Comparison of ENCODE assay signal across 1 cellular context in genomic region chr17:82450357-82451106, GRCh38.
TF ChIP-seq lines count a peak whose summit lies in the region.

CYBC1 (minus strand) TSS chr17:82450752; CDS start chr17:82449254, 1,498 bp downstream.

TF ChIP-seq in HepG2, 621 proteins besides CTCF, POLR2A, EP300 and RAD21 (continued from another document and continues in another):
- TF ChIP-seq NFKB2 (CRISPR knock-in tag; IDR thresholded peaks at IDR 0.05; ENCODE audit: borderline replicate concordance) (0 out of 2 replicates have a peak, but pooled peaks have one; percentile 59), SPEN (CRISPR knock-in tag; IDR thresholded peaks at IDR 0.05; ENCODE audit: low read depth) (peak; percentile 88), KLF6 (CRISPR knock-in tag; IDR thresholded peaks at IDR 0.05) (peak; percentile 75; the same call in 1 of the 2 replicates), ARID5B (CRISPR knock-in tag; IDR thresholded peaks at IDR 0.05) (peak; percentile 26; the same call in 1 of the 2 replicates), NFRKB (IDR thresholded peaks at IDR 0.05) (no peak), TOE1 (CRISPR knock-in tag; IDR thresholded peaks at IDR 0.05) (no peak), ZNF20 (CRISPR knock-in tag; IDR thresholded peaks at IDR 0.05) (no peak), THAP11 (CRISPR knock-in tag; IDR thresholded peaks at IDR 0.05) (peak; percentile 87), NPAS2 (CRISPR knock-in tag; IDR thresholded peaks at IDR 0.05; ENCODE audit: borderline replicate concordance) (no peak), SRY (CRISPR knock-in tag; IDR thresholded peaks at IDR 0.05) (peak; percentile 87), ZNF878 (CRISPR knock-in tag; IDR thresholded peaks at IDR 0.05) (no peak; the same call in 1 of the 2 replicates), PHF5A (CRISPR knock-in tag; IDR thresholded peaks at IDR 0.05; ENCODE audit: low read depth, unreplicated experiment) (peak; percentile 28), MTF2 (CRISPR knock-in tag; IDR thresholded peaks at IDR 0.05; ENCODE audit: borderline replicate concordance) (peak; percentile 90), ZNF337 (CRISPR knock-in tag; IDR thresholded peaks at IDR 0.05; ENCODE audit: borderline replicate concordance, low read depth) (0 out of 2 replicates have a peak, but pooled peaks have one; percentile 33), ZNF121 (CRISPR knock-in tag; IDR thresholded peaks at IDR 0.05) (no peak), ZNF7 (CRISPR knock-in tag; IDR thresholded peaks at IDR 0.05) (no peak), GPBP1L1 (CRISPR knock-in tag; IDR thresholded peaks at IDR 0.05) (no peak), FOSL2 (CRISPR knock-in tag; IDR thresholded peaks at IDR 0.05) (no peak), ZNF253 (CRISPR knock-in tag; IDR thresholded peaks at IDR 0.05; ENCODE audit: borderline replicate concordance) (peak; percentile 60; the same call in 1 of the 2 replicates), EHMT2 (IDR thresholded peaks at IDR 0.05; ENCODE audit: borderline replicate concordance, low read depth, low read length) (no peak), TBX2 (CRISPR knock-in tag; IDR thresholded peaks at IDR 0.05; ENCODE audit: borderline replicate concordance) (peak; percentile 82), SAP130 (CRISPR knock-in tag; IDR thresholded peaks at IDR 0.05; ENCODE audit: low read depth) (peak; percentile 99), RFXANK (CRISPR knock-in tag; IDR thresholded peaks at IDR 0.05) (peak; percentile 74; the same call in 1 of the 2 replicates), SIX4 (CRISPR knock-in tag; IDR thresholded peaks at IDR 0.05) (no peak), ZNF776 (CRISPR knock-in tag; IDR thresholded peaks at IDR 0.05) (peak; percentile 84; the same call in 1 of the 2 replicates), ZNF101 (CRISPR knock-in tag; IDR thresholded peaks at IDR 0.05; ENCODE audit: borderline replicate concordance, low read depth) (no peak)
- TF ChIP-seq, protein P1, sequence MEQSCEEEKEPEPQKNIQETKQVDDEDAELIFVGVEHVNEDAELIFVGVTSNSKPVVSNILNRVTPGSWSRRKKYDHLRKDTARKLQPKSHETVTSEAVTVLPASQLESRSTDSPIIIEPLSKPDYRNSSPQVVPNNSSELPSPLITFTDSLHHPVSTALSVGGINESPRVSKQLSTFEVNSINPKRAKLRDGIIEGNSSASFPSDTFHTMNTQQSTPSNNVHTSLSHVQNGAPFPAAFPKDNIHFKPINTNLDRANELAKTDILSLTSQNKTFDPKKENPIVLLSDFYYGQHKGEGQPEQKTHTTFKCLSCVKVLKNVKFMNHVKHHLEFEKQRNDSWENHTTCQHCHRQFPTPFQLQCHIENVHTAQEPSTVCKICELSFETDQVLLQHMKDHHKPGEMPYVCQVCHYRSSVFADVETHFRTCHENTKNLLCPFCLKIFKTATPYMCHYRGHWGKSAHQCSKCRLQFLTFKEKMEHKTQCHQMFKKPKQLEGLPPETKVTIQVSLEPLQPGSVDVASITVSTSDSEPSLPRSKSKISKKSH (CRISPR knock-in tag; IDR thresholded peaks at IDR 0.05; ENCODE audit: borderline replicate concordance) = peak; percentile 78; the same call in 1 of the 2 replicates
- TF ChIP-seq, protein P2, sequence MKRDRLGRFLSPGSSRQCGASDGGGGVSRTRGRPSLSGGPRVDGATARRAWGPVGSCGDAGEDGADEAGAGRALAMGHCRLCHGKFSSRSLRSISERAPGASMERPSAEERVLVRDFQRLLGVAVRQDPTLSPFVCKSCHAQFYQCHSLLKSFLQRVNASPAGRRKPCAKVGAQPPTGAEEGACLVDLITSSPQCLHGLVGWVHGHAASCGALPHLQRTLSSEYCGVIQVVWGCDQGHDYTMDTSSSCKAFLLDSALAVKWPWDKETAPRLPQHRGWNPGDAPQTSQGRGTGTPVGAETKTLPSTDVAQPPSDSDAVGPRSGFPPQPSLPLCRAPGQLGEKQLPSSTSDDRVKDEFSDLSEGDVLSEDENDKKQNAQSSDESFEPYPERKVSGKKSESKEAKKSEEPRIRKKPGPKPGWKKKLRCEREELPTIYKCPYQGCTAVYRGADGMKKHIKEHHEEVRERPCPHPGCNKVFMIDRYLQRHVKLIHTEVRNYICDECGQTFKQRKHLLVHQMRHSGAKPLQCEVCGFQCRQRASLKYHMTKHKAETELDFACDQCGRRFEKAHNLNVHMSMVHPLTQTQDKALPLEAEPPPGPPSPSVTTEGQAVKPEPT (CRISPR knock-in tag; IDR thresholded peaks at IDR 0.05; ENCODE audit: low read depth) = peak; percentile 93
- TF ChIP-seq, protein P3, sequence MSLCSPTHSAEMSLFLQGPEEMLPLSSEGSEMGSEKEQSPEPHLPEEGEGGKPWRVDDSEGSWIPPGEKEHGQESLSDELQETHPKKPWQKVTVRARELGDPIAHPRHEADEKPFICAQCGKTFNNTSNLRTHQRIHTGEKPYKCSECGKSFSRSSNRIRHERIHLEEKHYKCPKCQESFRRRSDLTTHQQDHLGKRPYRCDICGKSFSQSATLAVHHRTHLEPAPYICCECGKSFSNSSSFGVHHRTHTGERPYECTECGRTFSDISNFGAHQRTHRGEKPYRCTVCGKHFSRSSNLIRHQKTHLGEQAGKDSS (CRISPR knock-in tag; IDR thresholded peaks at IDR 0.05; ENCODE audit: borderline replicate concordance, low read depth) = peak; percentile 95
- TF ChIP-seq, protein P4, sequence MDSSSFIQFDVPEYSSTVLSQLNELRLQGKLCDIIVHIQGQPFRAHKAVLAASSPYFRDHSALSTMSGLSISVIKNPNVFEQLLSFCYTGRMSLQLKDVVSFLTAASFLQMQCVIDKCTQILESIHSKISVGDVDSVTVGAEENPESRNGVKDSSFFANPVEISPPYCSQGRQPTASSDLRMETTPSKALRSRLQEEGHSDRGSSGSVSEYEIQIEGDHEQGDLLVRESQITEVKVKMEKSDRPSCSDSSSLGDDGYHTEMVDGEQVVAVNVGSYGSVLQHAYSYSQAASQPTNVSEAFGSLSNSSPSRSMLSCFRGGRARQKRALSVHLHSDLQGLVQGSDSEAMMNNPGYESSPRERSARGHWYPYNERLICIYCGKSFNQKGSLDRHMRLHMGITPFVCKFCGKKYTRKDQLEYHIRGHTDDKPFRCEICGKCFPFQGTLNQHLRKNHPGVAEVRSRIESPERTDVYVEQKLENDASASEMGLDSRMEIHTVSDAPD (CRISPR knock-in tag; IDR thresholded peaks at IDR 0.05) = peak; percentile 59; the same call in 1 of the 2 replicates
- TF ChIP-seq, protein P5, sequence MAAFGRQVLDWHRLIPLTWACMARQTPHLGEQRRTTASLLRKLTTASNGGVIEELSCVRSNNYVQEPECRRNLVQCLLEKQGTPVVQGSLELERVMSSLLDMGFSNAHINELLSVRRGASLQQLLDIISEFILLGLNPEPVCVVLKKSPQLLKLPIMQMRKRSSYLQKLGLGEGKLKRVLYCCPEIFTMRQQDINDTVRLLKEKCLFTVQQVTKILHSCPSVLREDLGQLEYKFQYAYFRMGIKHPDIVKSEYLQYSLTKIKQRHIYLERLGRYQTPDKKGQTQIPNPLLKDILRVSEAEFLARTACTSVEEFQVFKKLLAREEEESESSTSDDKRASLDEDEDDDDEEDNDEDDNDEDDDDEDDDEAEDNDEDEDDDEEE (CRISPR knock-in tag; IDR thresholded peaks at IDR 0.05) = peak; percentile 94
- TF ChIP-seq, protein P6, sequence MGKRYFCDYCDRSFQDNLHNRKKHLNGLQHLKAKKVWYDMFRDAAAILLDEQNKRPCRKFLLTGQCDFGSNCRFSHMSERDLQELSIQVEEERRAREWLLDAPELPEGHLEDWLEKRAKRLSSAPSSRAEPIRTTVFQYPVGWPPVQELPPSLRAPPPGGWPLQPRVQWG (CRISPR knock-in tag; IDR thresholded peaks at IDR 0.05; ENCODE audit: borderline replicate concordance, low read depth) = no peak
- TF ChIP-seq, protein P7, sequence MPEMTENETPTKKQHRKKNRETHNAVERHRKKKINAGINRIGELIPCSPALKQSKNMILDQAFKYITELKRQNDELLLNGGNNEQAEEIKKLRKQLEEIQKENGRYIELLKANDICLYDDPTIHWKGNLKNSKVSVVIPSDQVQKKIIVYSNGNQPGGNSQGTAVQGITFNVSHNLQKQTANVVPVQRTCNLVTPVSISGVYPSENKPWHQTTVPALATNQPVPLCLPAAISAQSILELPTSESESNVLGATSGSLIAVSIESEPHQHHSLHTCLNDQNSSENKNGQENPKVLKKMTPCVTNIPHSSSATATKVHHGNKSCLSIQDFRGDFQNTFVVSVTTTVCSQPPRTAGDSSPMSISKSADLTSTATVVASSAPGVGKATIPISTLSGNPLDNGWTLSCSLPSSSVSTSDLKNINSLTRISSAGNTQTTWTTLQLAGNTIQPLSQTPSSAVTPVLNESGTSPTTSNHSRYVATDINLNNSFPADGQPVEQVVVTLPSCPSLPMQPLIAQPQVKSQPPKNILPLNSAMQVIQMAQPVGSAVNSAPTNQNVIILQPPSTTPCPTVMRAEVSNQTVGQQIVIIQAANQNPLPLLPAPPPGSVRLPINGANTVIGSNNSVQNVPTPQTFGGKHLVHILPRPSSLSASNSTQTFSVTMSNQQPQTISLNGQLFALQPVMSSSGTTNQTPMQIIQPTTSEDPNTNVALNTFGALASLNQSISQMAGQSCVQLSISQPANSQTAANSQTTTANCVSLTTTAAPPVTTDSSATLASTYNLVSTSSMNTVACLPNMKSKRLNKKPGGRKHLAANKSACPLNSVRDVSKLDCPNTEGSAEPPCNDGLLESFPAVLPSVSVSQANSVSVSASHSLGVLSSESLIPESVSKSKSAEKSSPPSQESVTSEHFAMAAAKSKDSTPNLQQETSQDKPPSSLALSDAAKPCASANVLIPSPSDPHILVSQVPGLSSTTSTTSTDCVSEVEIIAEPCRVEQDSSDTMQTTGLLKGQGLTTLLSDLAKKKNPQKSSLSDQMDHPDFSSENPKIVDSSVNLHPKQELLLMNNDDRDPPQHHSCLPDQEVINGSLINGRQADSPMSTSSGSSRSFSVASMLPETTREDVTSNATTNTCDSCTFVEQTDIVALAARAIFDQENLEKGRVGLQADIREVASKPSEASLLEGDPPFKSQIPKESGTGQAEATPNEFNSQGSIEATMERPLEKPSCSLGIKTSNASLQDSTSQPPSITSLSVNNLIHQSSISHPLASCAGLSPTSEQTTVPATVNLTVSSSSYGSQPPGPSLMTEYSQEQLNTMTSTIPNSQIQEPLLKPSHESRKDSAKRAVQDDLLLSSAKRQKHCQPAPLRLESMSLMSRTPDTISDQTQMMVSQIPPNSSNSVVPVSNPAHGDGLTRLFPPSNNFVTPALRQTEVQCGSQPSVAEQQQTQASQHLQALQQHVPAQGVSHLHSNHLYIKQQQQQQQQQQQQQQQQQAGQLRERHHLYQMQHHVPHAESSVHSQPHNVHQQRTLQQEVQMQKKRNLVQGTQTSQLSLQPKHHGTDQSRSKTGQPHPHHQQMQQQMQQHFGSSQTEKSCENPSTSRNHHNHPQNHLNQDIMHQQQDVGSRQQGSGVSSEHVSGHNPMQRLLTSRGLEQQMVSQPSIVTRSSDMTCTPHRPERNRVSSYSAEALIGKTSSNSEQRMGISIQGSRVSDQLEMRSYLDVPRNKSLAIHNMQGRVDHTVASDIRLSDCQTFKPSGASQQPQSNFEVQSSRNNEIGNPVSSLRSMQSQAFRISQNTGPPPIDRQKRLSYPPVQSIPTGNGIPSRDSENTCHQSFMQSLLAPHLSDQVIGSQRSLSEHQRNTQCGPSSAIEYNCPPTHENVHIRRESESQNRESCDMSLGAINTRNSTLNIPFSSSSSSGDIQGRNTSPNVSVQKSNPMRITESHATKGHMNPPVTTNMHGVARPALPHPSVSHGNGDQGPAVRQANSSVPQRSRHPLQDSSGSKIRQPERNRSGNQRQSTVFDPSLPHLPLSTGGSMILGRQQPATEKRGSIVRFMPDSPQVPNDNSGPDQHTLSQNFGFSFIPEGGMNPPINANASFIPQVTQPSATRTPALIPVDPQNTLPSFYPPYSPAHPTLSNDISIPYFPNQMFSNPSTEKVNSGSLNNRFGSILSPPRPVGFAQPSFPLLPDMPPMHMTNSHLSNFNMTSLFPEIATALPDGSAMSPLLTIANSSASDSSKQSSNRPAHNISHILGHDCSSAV (CRISPR knock-in tag; IDR thresholded peaks at IDR 0.05; ENCODE audit: borderline replicate concordance) = no peak
- TF ChIP-seq, protein P8, sequence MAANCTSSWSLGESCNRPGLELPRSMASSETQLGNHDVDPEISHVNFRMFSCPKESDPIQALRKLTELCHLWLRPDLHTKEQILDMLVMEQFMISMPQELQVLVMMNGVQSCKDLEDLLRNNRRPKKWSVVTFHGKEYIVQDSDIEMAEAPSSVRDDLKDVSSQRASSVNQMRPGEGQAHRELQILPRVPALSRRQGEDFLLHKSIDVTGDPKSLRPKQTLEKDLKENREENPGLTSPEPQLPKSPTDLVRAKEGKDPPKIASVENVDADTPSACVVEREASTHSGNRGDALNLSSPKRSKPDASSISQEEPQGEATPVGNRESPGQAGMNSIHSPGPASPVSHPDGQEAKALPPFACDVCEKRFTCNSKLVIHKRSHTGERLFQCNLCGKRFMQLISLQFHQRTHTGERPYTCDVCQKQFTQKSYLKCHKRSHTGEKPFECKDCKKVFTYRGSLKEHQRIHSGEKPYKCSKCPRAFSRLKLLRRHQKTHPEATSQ (CRISPR knock-in tag; IDR thresholded peaks at IDR 0.05; ENCODE audit: borderline replicate concordance) = peak; percentile 68
